24 cellular contexts compared by ENCODE assay signal in the genomic region with DNA sequence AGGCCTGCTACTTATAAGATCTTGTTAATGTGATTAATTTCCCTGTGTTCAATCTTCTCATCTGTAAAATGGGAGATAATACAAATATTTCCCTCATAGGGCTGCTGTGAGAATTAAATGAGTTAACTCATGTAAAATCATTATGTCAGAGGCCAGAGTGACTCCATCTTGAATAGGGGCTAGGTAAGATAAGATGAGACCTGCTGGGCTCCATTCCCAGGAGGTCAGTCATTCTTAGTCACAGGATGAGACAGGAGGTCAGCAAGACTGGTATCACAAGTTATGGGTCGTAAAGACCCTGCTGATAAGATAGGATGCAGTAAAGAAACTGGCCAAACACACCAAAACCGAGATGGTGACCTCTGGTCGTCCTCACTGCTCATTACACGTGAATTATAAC.
"Had no signal": no experiment of that assay in that cellular context is flagged by ENCODE, and none has a peak within 500 bp of the region (broad histone marks: within the 10 kb centered on the region; RNA-seq: fewer than 3 reads in every experiment).

No MANE protein-coding gene starts in this region.

- H3K36me3 ChIP-seq: adrenal gland, breast epithelium, colonic mucosa, heart left ventricle, lower lobe of right lung, right lobe of liver, stomach, transverse colon, uterus had no signal

- H3K4me1 ChIP-seq: adrenal gland, breast epithelium, colonic mucosa, heart left ventricle, lower lobe of right lung, right lobe of liver, stomach, transverse colon, uterus had no signal

- FAIRE-seq: kidney, TTC549 had no signal

- H3K27ac ChIP-seq: adrenal gland, breast epithelium, colonic mucosa, dorsolateral prefrontal cortex, epithelial cell of prostate, heart left ventricle, lower lobe of right lung, right lobe of liver, skin epidermis, stomach, transverse colon, uterus had no signal

- DNase-seq: activated CD4-positive, alpha-beta T cell treated with anti-CD3 and anti-CD28 coated beads for 36 hours; activated CD4-positive, alpha-beta T cell treated with anti-CD3 and anti-CD28 coated beads, Interleukin-2, amount 50 U/mL, for 4 hours; activated CD8-positive, alpha-beta memory T cell treated with anti-CD3 and anti-CD28 coated beads for 24 hours; activated CD8-positive, alpha-beta memory T cell treated with anti-CD3 and anti-CD28 coated beads, Interleukin-2, amount 50 U/mL, for 4 hours; activated T-cell treated with anti-CD3 and anti-CD28 coated beads, Interleukin-2, amount 50 U/mL, for 24 hours; adrenal gland; colonic mucosa; dorsolateral prefrontal cortex; heart left ventricle; kidney; lower lobe of right lung; naive B cell; occipital lobe; right lobe of liver; stimulated activated CD4-positive, alpha-beta T cell treated with anti-CD3 and anti-CD28 coated beads, Interleukin-1b, Interleukin-23, amount 100 ng/mL, for 48 hours; stomach; transverse colon; uterus had no signal

- H3K4me3 ChIP-seq: adrenal gland, breast epithelium, colonic mucosa, dorsolateral prefrontal cortex, heart left ventricle, lower lobe of right lung, right lobe of liver, skin epidermis, stomach, transverse colon, uterus had no signal

- H3K27me3 ChIP-seq: adrenal gland, breast epithelium, colonic mucosa, heart left ventricle, right lobe of liver, stomach, transverse colon, uterus had no signal

- ATAC-seq: activated CD4-positive, alpha-beta T cell treated with anti-CD3 and anti-CD28 coated beads for 36 hours; activated naive CD4-positive, alpha-beta T cell treated with anti-CD3 and anti-CD28 coated beads, Interleukin-2, amount 50 U/mL, for 72 hours; activated T-helper 17 cell treated with anti-CD3 and anti-CD28 coated beads, Interleukin-2, amount 50 U/mL, for 72 hours; heart left ventricle; lower lobe of right lung; right lobe of liver had no signal

- H3K9me3 ChIP-seq: adrenal gland, colonic mucosa, lower lobe of right lung, right lobe of liver, uterus had no signal
